37 cellular contexts compared by ENCODE assay signal in the genomic region with DNA sequence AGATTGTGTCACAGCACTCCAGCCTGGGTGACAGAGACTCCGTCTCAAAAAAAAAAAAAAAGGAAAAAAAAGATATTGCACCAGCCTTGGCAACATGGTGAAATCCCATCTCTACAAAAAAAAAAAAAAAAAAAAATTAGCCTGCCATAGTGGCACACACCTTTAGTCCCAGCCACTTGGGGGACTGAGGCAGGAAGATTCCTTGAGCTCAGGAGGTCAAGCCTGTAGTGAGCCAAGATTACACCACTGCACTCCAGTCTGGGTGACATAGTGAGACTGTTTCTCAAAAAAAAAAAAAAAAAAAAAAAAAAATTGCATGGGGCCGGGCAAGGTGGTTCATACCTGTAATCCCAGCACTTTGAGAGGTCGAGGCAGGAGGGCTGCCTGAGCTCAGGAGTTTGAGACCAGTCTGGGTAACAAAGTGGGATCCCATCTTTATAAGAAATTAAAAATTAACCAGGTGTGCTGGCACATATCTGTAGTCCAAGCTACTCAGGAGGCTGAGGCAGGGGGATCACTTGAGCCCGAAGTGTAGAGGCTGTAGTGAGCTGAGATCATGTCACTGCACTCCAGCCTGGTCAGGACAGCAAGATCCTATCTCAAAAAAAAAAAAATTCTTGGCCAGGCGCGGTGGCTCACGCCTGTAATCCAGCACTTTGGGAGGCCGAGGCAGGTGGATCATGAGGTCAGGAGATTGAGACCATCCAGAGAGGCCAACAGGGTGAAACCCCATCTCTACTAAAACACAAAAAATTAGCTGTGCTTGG. TPM values are rescaled to one million over a fixed set of nuclear protein-coding genes. Genes with fewer than 3 reads are reported as not detected.
"Had no signal": no experiment of that assay in that cellular context is flagged by ENCODE, and none has a peak within 500 bp of the region (broad histone marks: within the 10 kb centered on the region; RNA-seq: fewer than 3 reads in every experiment).

No MANE protein-coding gene starts in this region.

- H3K9me3 ChIP-seq: adrenal gland, ascending aorta had no signal

- H3K9me3 Mint-ChIP-seq: activated B cell treated with CpG ODN at 0.5 μM for 24 hours; activated CD4-positive, alpha-beta memory T cell treated with anti-CD3 and anti-CD28 coated beads for 36 hours; activated CD4-positive, alpha-beta T cell treated with anti-CD3 and anti-CD28 coated beads, Interleukin-2, amount 10 ng/mL, durations not matched to agents 24 days and 14 days; activated CD8-positive, alpha-beta T cell treated with anti-CD3 and anti-CD28 coated beads for 36 hours; activated naive CD4-positive, alpha-beta T cell treated with anti-CD3 and anti-CD28 coated beads for 36 hours; activated naive CD4-positive, alpha-beta T cell treated with anti-CD3 and anti-CD28 coated beads, Interleukin-2, amount 50 U/mL, for 72 hours; activated naive CD8-positive, alpha-beta T cell treated with anti-CD3 and anti-CD28 coated beads, Interleukin-2, amount 10 ng/mL, durations not matched to agents 7 days and 5 days; activated T-cell treated with anti-CD3 and anti-CD28 coated beads, Interleukin-2, amount 50 U/mL, for 4 hours; activated T-cell treated with anti-CD3 and anti-CD28 coated beads, Interleukin-2, amount 50 U/mL, for 72 hours; activated T-helper 1 cell treated with anti-CD3 and anti-CD28 coated beads, Interleukin-12 subunit alpha, Interleukin-12 subunit beta, Interleukin-2, Interleukin-4 antibody, amounts not matched to agents 30 ng/mL and 10 ng/mL and 1 ng/mL, durations not matched to agents 14 hours and 24 hours and 36 hours; activated T-helper 17 cell treated with anti-CD3 and anti-CD28 coated beads, Interleukin-2, amount 50 U/mL, for 72 hours; brain; central memory CD8-positive, alpha-beta T cell; T-helper 1 cell treated with Interleukin-12 subunit alpha and Interleukin-12 subunit beta and Interleukin-4 antibody, amounts not matched to agents 30 μg/mL and 1 μg/mL, for 36 hours; T-helper 2 cell treated with Interferon-gamma antibody and Interleukin-4, amounts not matched to agents 5 μg/mL and 100 μg/mL, for 36 hours had no signal

- ATAC-seq: activated CD8-positive, alpha-beta T cell treated with anti-CD3 and anti-CD28 coated beads for 36 hours; activated naive CD4-positive, alpha-beta T cell treated with anti-CD3 and anti-CD28 coated beads, Interleukin-2, amount 50 U/mL, for 72 hours; activated T-cell treated with anti-CD3 and anti-CD28 coated beads, Interleukin-2, amount 50 U/mL, for 4 hours; activated T-cell treated with anti-CD3 and anti-CD28 coated beads, Interleukin-2, amount 50 U/mL, for 72 hours; activated T-helper 17 cell treated with anti-CD3 and anti-CD28 coated beads, Interleukin-2, amount 50 U/mL, for 72 hours had no signal

- H3K4me1 Mint-ChIP-seq: activated B cell treated with CpG ODN at 0.5 μM for 24 hours; activated naive CD8-positive, alpha-beta T cell treated with anti-CD3 and anti-CD28 coated beads, Interleukin-2, amount 10 ng/mL, durations not matched to agents 7 days and 5 days; activated T-helper 17 cell treated with anti-CD3 and anti-CD28 coated beads, Interleukin-2, amount 50 U/mL, for 72 hours; brain; central memory CD8-positive, alpha-beta T cell had no signal

- H3K27ac ChIP-seq: adrenal gland, ascending aorta, cardiac muscle cell, VCaP had no signal

- H3K27ac Mint-ChIP-seq: activated B cell treated with CpG ODN at 0.5 μM for 24 hours; activated CD4-positive, alpha-beta memory T cell treated with anti-CD3 and anti-CD28 coated beads for 36 hours; activated CD4-positive, alpha-beta T cell treated with anti-CD3 and anti-CD28 coated beads, Interleukin-2, amount 10 ng/mL, durations not matched to agents 24 days and 14 days; activated CD8-positive, alpha-beta T cell treated with anti-CD3 and anti-CD28 coated beads for 36 hours; activated naive CD4-positive, alpha-beta T cell treated with anti-CD3 and anti-CD28 coated beads for 36 hours; activated naive CD4-positive, alpha-beta T cell treated with anti-CD3 and anti-CD28 coated beads, Interleukin-2, amount 50 U/mL, for 72 hours; activated naive CD8-positive, alpha-beta T cell treated with anti-CD3 and anti-CD28 coated beads, Interleukin-2, amount 10 ng/mL, durations not matched to agents 7 days and 5 days; activated T-cell treated with anti-CD3 and anti-CD28 coated beads, Interleukin-2, amount 50 U/mL, for 72 hours; activated T-helper 1 cell treated with anti-CD3 and anti-CD28 coated beads, Interleukin-12 subunit alpha, Interleukin-12 subunit beta, Interleukin-2, Interleukin-4 antibody, amounts not matched to agents 30 ng/mL and 10 ng/mL and 1 ng/mL, durations not matched to agents 14 hours and 24 hours and 36 hours; activated T-helper 17 cell treated with anti-CD3 and anti-CD28 coated beads, Interleukin-2, amount 50 U/mL, for 72 hours; brain; T-helper 1 cell treated with Interleukin-12 subunit alpha and Interleukin-12 subunit beta and Interleukin-4 antibody, amounts not matched to agents 30 μg/mL and 1 μg/mL, for 36 hours; T-helper 2 cell treated with Interferon-gamma antibody and Interleukin-4, amounts not matched to agents 5 μg/mL and 100 μg/mL, for 36 hours had no signal

- H3K36me3 ChIP-seq: adrenal gland, ascending aorta, cardiac muscle cell had no signal

- H3K27me3 Mint-ChIP-seq: activated B cell treated with CpG ODN at 0.5 μM for 24 hours; activated CD4-positive, alpha-beta memory T cell treated with anti-CD3 and anti-CD28 coated beads for 36 hours; activated CD4-positive, alpha-beta T cell treated with anti-CD3 and anti-CD28 coated beads, Interleukin-2, amount 10 ng/mL, durations not matched to agents 24 days and 14 days; activated CD8-positive, alpha-beta T cell treated with anti-CD3 and anti-CD28 coated beads for 36 hours; activated naive CD8-positive, alpha-beta T cell treated with anti-CD3 and anti-CD28 coated beads, Interleukin-2, amount 10 ng/mL, durations not matched to agents 7 days and 5 days; activated T-helper 17 cell treated with anti-CD3 and anti-CD28 coated beads, Interleukin-2, amount 50 U/mL, for 72 hours; central memory CD8-positive, alpha-beta T cell had no signal

- H3K4me1 ChIP-seq: adrenal gland, ascending aorta had no signal

- H3K36me3 Mint-ChIP-seq: activated CD4-positive, alpha-beta memory T cell treated with anti-CD3 and anti-CD28 coated beads for 36 hours; activated naive CD4-positive, alpha-beta T cell treated with anti-CD3 and anti-CD28 coated beads, Interleukin-2, amount 50 U/mL, for 72 hours; activated naive CD8-positive, alpha-beta T cell treated with anti-CD3 and anti-CD28 coated beads, Interleukin-2, amount 10 ng/mL, durations not matched to agents 7 days and 5 days; brain had no signal

- DNase-seq: activated B cell treated with CpG ODN at 0.5 μM for 24 hours; activated CD4-positive, alpha-beta memory T cell treated with anti-CD3 and anti-CD28 coated beads for 36 hours; activated CD4-positive, alpha-beta T cell treated with anti-CD3 and anti-CD28 coated beads for 4 hours; activated CD4-positive, alpha-beta T cell treated with anti-CD3 and anti-CD28 coated beads, Interleukin-2, amount 10 ng/mL, durations not matched to agents 24 days and 14 days; activated CD4-positive, alpha-beta T cell treated with anti-CD3 and anti-CD28 coated beads, Interleukin-2, amount 50 U/mL, for 1 hour; activated CD4-positive, alpha-beta T cell treated with anti-CD3 and anti-CD28 coated beads, Interleukin-2, amount 50 U/mL, for 4 hours; activated CD4-positive, CD25-positive, alpha-beta regulatory T cell treated with anti-CD3 and anti-CD28 coated beads, Interleukin-2, amount 50 U/mL, for 72 hours; activated CD8-positive, alpha-beta memory T cell treated with anti-CD3 and anti-CD28 coated beads, Interleukin-2, amount 50 U/mL, for 4 hours; activated CD8-positive, alpha-beta T cell treated with anti-CD3 and anti-CD28 coated beads for 36 hours; activated effector memory CD4-positive, alpha-beta T cell treated with anti-CD3 and anti-CD28 coated beads, Interleukin-2, amount 50 U/mL, for 16 hours; activated gamma-delta T cell treated with Interleukin-2 at 50 U/mL for 16 hours; activated naive CD4-positive, alpha-beta T cell; activated naive CD4-positive, alpha-beta T cell treated with anti-CD3 and anti-CD28 coated beads for 36 hours; activated naive CD4-positive, alpha-beta T cell treated with anti-CD3 and anti-CD28 coated beads, Interleukin-2, amount 50 U/mL, for 16 hours; activated naive CD8-positive, alpha-beta T cell treated with anti-CD3 and anti-CD28 coated beads, Interleukin-2, amount 10 ng/mL, durations not matched to agents 7 days and 5 days; activated T-cell treated with anti-CD3 and anti-CD28 coated beads for 4 hours; activated T-cell treated with anti-CD3 and anti-CD28 coated beads, Interleukin-2, amount 50 U/mL, for 1 hour; activated T-cell treated with anti-CD3 and anti-CD28 coated beads, Interleukin-2, amount 50 U/mL, for 4 hours; activated T-cell treated with anti-CD3 and anti-CD28 coated beads, Interleukin-2, amount 50 U/mL, for 72 hours; adrenal gland; amniotic stem cell; caudate nucleus; cerebellar nuclear complex; T-helper 1 cell; T-helper 2 cell; T-helper 9 cell had no signal

- H3K4me3 ChIP-seq: adrenal gland, ascending aorta, cardiac muscle cell had no signal

- H3K4me3 Mint-ChIP-seq: activated B cell treated with CpG ODN at 0.5 μM for 24 hours; activated CD4-positive, alpha-beta memory T cell treated with anti-CD3 and anti-CD28 coated beads for 36 hours; activated CD4-positive, alpha-beta T cell treated with anti-CD3 and anti-CD28 coated beads, Interleukin-2, amount 10 ng/mL, durations not matched to agents 24 days and 14 days; activated CD8-positive, alpha-beta T cell treated with anti-CD3 and anti-CD28 coated beads for 36 hours; activated naive CD4-positive, alpha-beta T cell treated with anti-CD3 and anti-CD28 coated beads for 36 hours; activated naive CD8-positive, alpha-beta T cell treated with anti-CD3 and anti-CD28 coated beads, Interleukin-2, amount 10 ng/mL, durations not matched to agents 7 days and 5 days; activated T-cell treated with anti-CD3 and anti-CD28 coated beads, Interleukin-2, amount 50 U/mL, for 4 hours; activated T-cell treated with anti-CD3 and anti-CD28 coated beads, Interleukin-2, amount 50 U/mL, for 72 hours; activated T-helper 1 cell treated with anti-CD3 and anti-CD28 coated beads, Interleukin-12 subunit alpha, Interleukin-12 subunit beta, Interleukin-2, Interleukin-4 antibody, amounts not matched to agents 30 ng/mL and 10 ng/mL and 1 ng/mL, durations not matched to agents 14 hours and 24 hours and 36 hours; activated T-helper 17 cell treated with anti-CD3 and anti-CD28 coated beads, Interleukin-2, amount 50 U/mL, for 72 hours; brain; central memory CD8-positive, alpha-beta T cell; T-helper 1 cell treated with Interleukin-12 subunit alpha and Interleukin-12 subunit beta and Interleukin-4 antibody, amounts not matched to agents 30 μg/mL and 1 μg/mL, for 36 hours; T-helper 2 cell treated with Interferon-gamma antibody and Interleukin-4, amounts not matched to agents 5 μg/mL and 100 μg/mL, for 36 hours had no signal

- H3K27me3 ChIP-seq: adrenal gland, ascending aorta, cardiac muscle cell had no signal

RNA-seq across cellular contexts. Expression of gene PLIN4, which starts 53.3 kb away (rescaled TPM):
- total RNA-seq: activated B cell treated with CpG ODN at 0.5 μM for 24 hours; activated CD4-positive, alpha-beta T cell treated with anti-CD3 and anti-CD28 coated beads, Interleukin-2, amount 10 ng/mL, durations not matched to agents 24 days and 14 days; activated CD8-positive, alpha-beta memory T cell treated with anti-CD3 and anti-CD28 coated beads for 36 hours; activated naive CD4-positive, alpha-beta T cell treated with anti-CD3 and anti-CD28 coated beads for 36 hours; activated T-helper 1 cell treated with anti-CD3 and anti-CD28 coated beads, Interleukin-12 subunit alpha, Interleukin-12 subunit beta, Interleukin-2, Interleukin-4 antibody, amounts not matched to agents 30 ng/mL and 10 ng/mL and 1 ng/mL, durations not matched to agents 14 hours and 24 hours and 36 hours had no signal
